Comparison of ENCODE assay signal across 9 cellular contexts in the genomic region with DNA sequence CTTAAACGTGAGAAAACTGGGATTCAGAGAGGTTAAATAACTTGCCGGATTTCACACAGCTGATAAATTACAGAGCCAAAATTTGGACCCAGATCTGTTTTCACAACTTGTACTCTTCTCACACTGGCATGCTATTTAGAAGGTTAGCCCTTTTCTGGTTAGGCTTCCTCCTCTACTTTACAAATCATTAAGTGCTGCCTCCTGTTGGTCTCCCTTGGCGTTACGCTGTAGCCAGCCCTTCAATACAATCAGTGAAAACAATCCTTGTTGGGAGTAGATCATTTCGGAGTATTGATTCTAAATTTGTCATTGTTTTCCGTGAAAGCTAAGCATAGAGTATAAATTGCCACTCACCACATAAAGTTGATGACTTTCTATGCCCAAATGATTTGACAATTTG.
DNase-seq lines count a peak whose midpoint lies in the region; ATAC-seq and TF ChIP-seq lines count a peak whose summit lies in the region.
"Had no signal": no experiment of that assay in that cellular context is flagged by ENCODE, and none has a peak within 500 bp of the region (broad histone marks: within the 10 kb centered on the region; RNA-seq: fewer than 3 reads in every experiment).

No MANE protein-coding gene starts in this region.

- no peak overlapping the region for H3K9ac ChIP-seq in smooth muscle cell (ENCODE audit: low read depth)

- H3K79me2 ChIP-seq in smooth muscle cell (ENCODE audit: low read depth), result no peaks in the 10 kb centered on the region

- H3K36me3 Mint-ChIP-seq in WTC11 (no peaks in the 10 kb centered on the region), glutamatergic neuron (ENCODE audit: unreplicated experiment) (no peaks in the 10 kb centered on the region)

- in situ Hi-C loops in GM13976 (cut with MboI; ENCODE audit: low sequenced_read_pairs, unreplicated experiment), result no loop called here

- H3K27ac ChIP-seq in C4-2B (no peak overlapping the region), smooth muscle cell (ENCODE audit: low read depth) (no peak overlapping the region), coronary artery (no peak overlapping the region)

- no peaks in the 10 kb centered on the region for H3K27me3 ChIP-seq in smooth muscle cell (ENCODE audit: low read depth)

- CTCF ChIA-PET in WTC11 (lab: Charles Lee), result no interaction called here

- H4K20me1 ChIP-seq in smooth muscle cell (ENCODE audit: low read depth), result no peaks in the 10 kb centered on the region

- H2AFZ ChIP-seq in smooth muscle cell (ENCODE audit: low read depth), result no peak overlapping the region

- H3K4me2 ChIP-seq in smooth muscle cell, result no peak overlapping the region

- H3K9me3 ChIP-seq in smooth muscle cell (replicated peaks; ENCODE audit: low read depth), result no peaks in the 10 kb centered on the region

- ATAC-seq in WTC11, result peak; percentile 87
- ATAC-seq in HG03108 (IDR thresholded peaks at IDR 0.05; ENCODE audit: unreplicated experiment), result no peak
- no peak for ATAC-seq in GM18511 (IDR thresholded peaks at IDR 0.05; ENCODE audit: unreplicated experiment)

- no peaks in the 10 kb centered on the region for H3K36me3 ChIP-seq in smooth muscle cell (ENCODE audit: low read depth)

- no peaks in the 10 kb centered on the region for H3K9me3 Mint-ChIP-seq in WTC11
- H3K9me3 Mint-ChIP-seq in glutamatergic neuron (ENCODE audit: unreplicated experiment), result no peaks in the 10 kb centered on the region

- H3K4me1 Mint-ChIP-seq in WTC11, result no peaks in the 10 kb centered on the region
- H3K4me1 Mint-ChIP-seq in glutamatergic neuron (ENCODE audit: low read depth, unreplicated experiment), result no peaks in the 10 kb centered on the region

- H3K27ac Mint-ChIP-seq in WTC11 (no peak overlapping the region), glutamatergic neuron (ENCODE audit: unreplicated experiment) (no peak overlapping the region)

- DNase-seq in GM13976 (ENCODE audit: low spot score) (no peak), WTC11 (ENCODE audit: low spot score) (peak; percentile 69), glutamatergic neuron (peak; percentile 35), smooth muscle cell (lab: John Stamatoyannopoulos, UW; ENCODE audit: unreplicated experiment) (no peak), coronary artery (ENCODE audit: low spot score) (no peak)
- DNase-seq: NCI-H2107 had no signal

- peak; percentile 46 for TF ChIP-seq CTCF in C4-2B (conservative IDR thresholded peaks at IDR 0.05)
- TF ChIP-seq CTCF in GM13976 (IDR thresholded peaks at IDR 0.05; ENCODE audit: borderline replicate concordance, control extremely low read depth, extremely low read depth, insufficient read depth, missing control alignments), result peak; percentile 25
- TF ChIP-seq CTCF in WTC11 (IDR thresholded peaks at IDR 0.05), result peak; percentile 55
- peak; percentile 48 for TF ChIP-seq CTCF in glutamatergic neuron (IDR thresholded peaks at IDR 0.05; ENCODE audit: partially characterized antibody, unreplicated experiment)
- no peak for TF ChIP-seq CTCF in smooth muscle cell (IDR thresholded peaks at IDR 0.05; ENCODE audit: borderline replicate concordance, insufficient read depth, poor library complexity, severe bottlenecking)
- TF ChIP-seq CTCF in coronary artery (IDR thresholded peaks at IDR 0.05), result no peak

- POLR2A ChIA-PET in WTC11 (lab: Charles Lee), result no interaction called here

- no peaks in the 10 kb centered on the region for H3F3A ChIP-seq in smooth muscle cell (ENCODE audit: low read depth)

- no peaks in the 10 kb centered on the region for H3K4me1 ChIP-seq in smooth muscle cell (ENCODE audit: low read depth)

- H3K27me3 Mint-ChIP-seq in WTC11 (ENCODE audit: low read depth) (no peaks in the 10 kb centered on the region), glutamatergic neuron (ENCODE audit: unreplicated experiment) (no peaks in the 10 kb centered on the region)

- H3K4me3 Mint-ChIP-seq in WTC11, result no peak overlapping the region
- H3K4me3 Mint-ChIP-seq in glutamatergic neuron (ENCODE audit: unreplicated experiment), result no peak overlapping the region

- H3K4me3 ChIP-seq in smooth muscle cell, result no peak overlapping the region
- H3K4me3 ChIP-seq in coronary artery, result no peak overlapping the region

- 90% methylated on average over 6 of the region's 6 CpGs for WGBS in smooth muscle cell (ENCODE audit: low lambda C conversion rate)

TF ChIP-seq in WTC11, 78 proteins besides CTCF, POLR2A, EP300 and RAD21 (continues in another document):
- no peak for TF ChIP-seq NFE2L1 (CRISPR knock-in tag; IDR thresholded peaks at IDR 0.05)
- TF ChIP-seq, protein P1, sequence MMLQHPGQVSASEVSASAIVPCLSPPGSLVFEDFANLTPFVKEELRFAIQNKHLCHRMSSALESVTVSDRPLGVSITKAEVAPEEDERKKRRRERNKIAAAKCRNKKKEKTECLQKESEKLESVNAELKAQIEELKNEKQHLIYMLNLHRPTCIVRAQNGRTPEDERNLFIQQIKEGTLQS (CRISPR knock-in tag; conservative IDR thresholded peaks at IDR 0.05), result no peak
- TF ChIP-seq, protein P2, sequence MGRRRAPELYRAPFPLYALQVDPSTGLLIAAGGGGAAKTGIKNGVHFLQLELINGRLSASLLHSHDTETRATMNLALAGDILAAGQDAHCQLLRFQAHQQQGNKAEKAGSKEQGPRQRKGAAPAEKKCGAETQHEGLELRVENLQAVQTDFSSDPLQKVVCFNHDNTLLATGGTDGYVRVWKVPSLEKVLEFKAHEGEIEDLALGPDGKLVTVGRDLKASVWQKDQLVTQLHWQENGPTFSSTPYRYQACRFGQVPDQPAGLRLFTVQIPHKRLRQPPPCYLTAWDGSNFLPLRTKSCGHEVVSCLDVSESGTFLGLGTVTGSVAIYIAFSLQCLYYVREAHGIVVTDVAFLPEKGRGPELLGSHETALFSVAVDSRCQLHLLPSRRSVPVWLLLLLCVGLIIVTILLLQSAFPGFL (CRISPR knock-in tag; IDR thresholded peaks at IDR 0.05; ENCODE audit: borderline replicate concordance), result no peak
- no peak for TF ChIP-seq NR1H2 (CRISPR knock-in tag; IDR thresholded peaks at IDR 0.05)
- TF ChIP-seq SOX15 (CRISPR knock-in tag; IDR thresholded peaks at IDR 0.05), result no peak
- no peak for TF ChIP-seq SMAD4 (CRISPR knock-in tag; IDR thresholded peaks at IDR 0.05)
- no peak for TF ChIP-seq USF2 (CRISPR knock-in tag; IDR thresholded peaks at IDR 0.05)
- TF ChIP-seq, protein P3, sequence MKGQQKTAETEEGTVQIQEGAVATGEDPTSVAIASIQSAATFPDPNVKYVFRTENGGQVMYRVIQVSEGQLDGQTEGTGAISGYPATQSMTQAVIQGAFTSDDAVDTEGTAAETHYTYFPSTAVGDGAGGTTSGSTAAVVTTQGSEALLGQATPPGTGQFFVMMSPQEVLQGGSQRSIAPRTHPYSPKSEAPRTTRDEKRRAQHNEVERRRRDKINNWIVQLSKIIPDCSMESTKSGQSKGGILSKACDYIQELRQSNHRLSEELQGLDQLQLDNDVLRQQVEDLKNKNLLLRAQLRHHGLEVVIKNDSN (CRISPR knock-in tag; IDR thresholded peaks at IDR 0.05), result no peak
- no peak for TF ChIP-seq ZNF396 (CRISPR knock-in tag; IDR thresholded peaks at IDR 0.05; ENCODE audit: borderline replicate concordance)
- TF ChIP-seq ZNF416 (CRISPR knock-in tag; IDR thresholded peaks at IDR 0.05), result no peak
- TF ChIP-seq, protein P4, sequence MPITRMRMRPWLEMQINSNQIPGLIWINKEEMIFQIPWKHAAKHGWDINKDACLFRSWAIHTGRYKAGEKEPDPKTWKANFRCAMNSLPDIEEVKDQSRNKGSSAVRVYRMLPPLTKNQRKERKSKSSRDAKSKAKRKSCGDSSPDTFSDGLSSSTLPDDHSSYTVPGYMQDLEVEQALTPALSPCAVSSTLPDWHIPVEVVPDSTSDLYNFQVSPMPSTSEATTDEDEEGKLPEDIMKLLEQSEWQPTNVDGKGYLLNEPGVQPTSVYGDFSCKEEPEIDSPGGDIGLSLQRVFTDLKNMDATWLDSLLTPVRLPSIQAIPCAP (CRISPR knock-in tag; IDR thresholded peaks at IDR 0.05), result no peak
- TF ChIP-seq, protein P5, sequence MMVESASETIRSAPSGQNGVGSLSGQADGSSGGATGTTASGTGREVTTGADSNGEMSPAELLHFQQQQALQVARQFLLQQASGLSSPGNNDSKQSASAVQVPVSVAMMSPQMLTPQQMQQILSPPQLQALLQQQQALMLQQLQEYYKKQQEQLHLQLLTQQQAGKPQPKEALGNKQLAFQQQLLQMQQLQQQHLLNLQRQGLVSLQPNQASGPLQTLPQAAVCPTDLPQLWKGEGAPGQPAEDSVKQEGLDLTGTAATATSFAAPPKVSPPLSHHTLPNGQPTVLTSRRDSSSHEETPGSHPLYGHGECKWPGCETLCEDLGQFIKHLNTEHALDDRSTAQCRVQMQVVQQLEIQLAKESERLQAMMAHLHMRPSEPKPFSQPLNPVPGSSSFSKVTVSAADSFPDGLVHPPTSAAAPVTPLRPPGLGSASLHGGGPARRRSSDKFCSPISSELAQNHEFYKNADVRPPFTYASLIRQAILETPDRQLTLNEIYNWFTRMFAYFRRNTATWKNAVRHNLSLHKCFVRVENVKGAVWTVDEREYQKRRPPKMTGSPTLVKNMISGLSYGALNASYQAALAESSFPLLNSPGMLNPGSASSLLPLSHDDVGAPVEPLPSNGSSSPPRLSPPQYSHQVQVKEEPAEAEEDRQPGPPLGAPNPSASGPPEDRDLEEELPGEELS (CRISPR knock-in tag; IDR thresholded peaks at IDR 0.05), result no peak
- no peak for TF ChIP-seq IRF2 (CRISPR knock-in tag; IDR thresholded peaks at IDR 0.05; ENCODE audit: borderline replicate concordance, low read depth)

Comparison
In these comparisons a context has a peak if more than half of its experiments do, and no peak if none do; other contexts are left out.
1. CTCF ChIP-seq: peak in C4-2B (single experiment), GM13976 (single experiment), WTC11 (single experiment) and glutamatergic neuron (single experiment); none in smooth muscle cell (single experiment) and coronary artery (single experiment).
2. DNase-seq: peak in WTC11 (single experiment) and glutamatergic neuron (single experiment); none in GM13976 (single experiment), smooth muscle cell (single experiment) and coronary artery (single experiment).